ENCODE assay signal across 1 cellular context in the genomic region with DNA sequence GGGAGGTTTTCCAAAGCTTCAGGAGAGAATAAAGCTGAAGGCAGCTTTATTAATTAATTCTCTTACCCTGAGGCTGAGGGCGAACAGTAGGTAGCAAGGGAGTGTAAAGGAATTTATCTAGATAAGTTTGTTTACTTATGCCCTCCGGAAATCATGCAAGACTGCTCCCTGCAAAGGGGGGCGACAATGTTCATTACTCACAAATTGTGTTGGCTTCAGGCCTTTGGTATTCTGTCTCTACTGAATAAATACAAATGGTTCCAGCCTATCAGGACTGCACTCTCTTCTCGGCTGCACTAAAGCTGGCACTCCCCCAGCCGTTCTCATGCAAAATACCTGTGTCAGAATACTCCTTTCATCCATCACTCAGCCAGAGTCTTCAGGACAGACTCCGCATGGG.
A peak's percentile ranks its signal among the peaks of the same experiment; 100 is the strongest.
TF ChIP-seq lines count a peak whose summit lies in the region.

No MANE protein-coding gene starts in this region.

TF ChIP-seq in endothelial cell of umbilical vein, 7 proteins besides CTCF, POLR2A, EP300 and RAD21 (continued from another document):
- TF ChIP-seq GATA2 (IDR thresholded peaks at IDR 0.05; ENCODE audit: insufficient read depth, insufficient read length, low read depth, low read length) (peak; percentile 82), POLR2AphosphoS5 (IDR thresholded peaks at IDR 0.05; ENCODE audit: insufficient read depth, low read depth, low read length) (peak; percentile 70)
